ENCODE assay signal across 9 cellular contexts in genomic region chr13:40933508-40933907, GRCh38.
A peak's percentile ranks its signal among the peaks of the same experiment; 100 is the strongest.
DNase-seq lines count a peak whose midpoint lies in the region; ATAC-seq, FAIRE-seq and TF ChIP-seq lines count a peak whose summit lies in the region.
"Had no signal": no experiment of that assay in that cellular context is flagged by ENCODE, and none has a peak within 500 bp of the region (broad histone marks: within the 10 kb centered on the region; RNA-seq: fewer than 3 reads in every experiment).

No MANE protein-coding gene starts in this region.

- no peak overlapping the region for H3K14ac ChIP-seq in IMR-90 (replicated peaks; ENCODE audit: low read depth, low read length)

- no peak overlapping the region for H2AK5ac ChIP-seq in IMR-90 (ENCODE audit: low read depth, low read length)

- in situ Hi-C loops in IMR-90 (cut with MboI; ENCODE audit: low sequenced_read_pairs) = no loop called here

- 100% methylated on average over 1 of the region's 4 CpGs; no CpG with 5 or more reads in 1 of the 2 experiments for WGBS in IMR-90 (ENCODE audit: extremely low coverage in 2 of 2, insufficient read length in 1 of 2), 2 experiments

- H3K9me3 ChIP-seq in IMR-90 (ENCODE audit: control insufficient read depth, insufficient read depth, low read length) (no peaks in the 10 kb centered on the region), mucosa of descending colon (no peaks in the 10 kb centered on the region)

- no peak overlapping the region for H2AK9ac ChIP-seq in IMR-90 (replicated peaks; ENCODE audit: low read depth, low read length, poor library complexity)

- H2BK20ac ChIP-seq in IMR-90 (ENCODE audit: low read depth, low read length) = no peak overlapping the region

- H3K18ac ChIP-seq in IMR-90 (ENCODE audit: low read depth, low read length) = no peak overlapping the region

- no peaks in the 10 kb centered on the region for H3K4me1 ChIP-seq in IMR-90 (ENCODE audit: control insufficient read depth, insufficient read depth, low read length)
- H3K4me1 ChIP-seq in mucosa of descending colon (ENCODE audit: low read depth) = peaks cover 7% of the 10 kb centered on the region

- TF ChIP-seq CTCF in IMR-90 (conservative IDR thresholded peaks at IDR 0.05; ENCODE audit: low read depth, low read length) (no peak), mucosa of descending colon (IDR thresholded peaks at IDR 0.05) (no peak)

- no peak overlapping the region for H2BK5ac ChIP-seq in IMR-90 (ENCODE audit: low read depth, low read length, poor library complexity, severe bottlenecking)

- POLR2A ChIA-PET in IMR-90 (lab: Charles Lee; ENCODE audit: unreplicated experiment) = no interaction called here

- H4K91ac ChIP-seq in IMR-90 (ENCODE audit: insufficient read depth, low read depth, low read length) = no peak overlapping the region

- intact Hi-C loops in IMR-90 (cut with micrococcal nuclease) (no loop called here), mucosa of descending colon (cut with DNase I, micrococcal nuclease) (no loop called here), cardiac septum (cut with DNase I) (no loop called here)

- no peak overlapping the region for H4K8ac ChIP-seq in IMR-90 (ENCODE audit: low read depth in 2 of 2, low read length in 2 of 2)

- peak; percentile 15 for DNase-seq in GM18507 (ENCODE audit: extremely low spot score, insufficient read length, low read depth)
- no peak for DNase-seq in IMR-90
- DNase-seq in mucosa of descending colon = no peak
- no peak for DNase-seq in GF-D8 (lab: John Stamatoyannopoulos, UW)
- DNase-seq in SKM-1 treated with dmso at 0.1 percent for 144 hours (lab: John Stamatoyannopoulos, UW; ENCODE audit: unreplicated experiment) = no peak
- DNase-seq in kidney tubule cell (ENCODE audit: low spot score) = no peak
- no peak for DNase-seq in cardiac septum (ENCODE audit: low spot score)

- peaks cover 4% of the 10 kb centered on the region; the same call in 1 of the 2 replicates for H3K9me1 ChIP-seq in IMR-90 (ENCODE audit: insufficient read depth, low read length)

- no peak overlapping the region for H3K27ac ChIP-seq in IMR-90 (ENCODE audit: insufficient read depth, low read length)

- H3K36me3 ChIP-seq in IMR-90 (ENCODE audit: control insufficient read depth, insufficient read depth, low read length) (peaks cover 14% of the 10 kb centered on the region), mucosa of descending colon (ENCODE audit: low read depth) (peaks cover 6% of the 10 kb centered on the region)

- H4K20me1 ChIP-seq in IMR-90 (ENCODE audit: insufficient read depth, low read length) = no peaks in the 10 kb centered on the region

- H3K9ac ChIP-seq in IMR-90 (ENCODE audit: low read depth, low read length) = no peak overlapping the region

- H3K27me3 ChIP-seq in IMR-90 (ENCODE audit: control insufficient read depth, insufficient read depth, low read length) = no peaks in the 10 kb centered on the region

- no peak for TF ChIP-seq POLR2A in IMR-90 (IDR thresholded peaks at IDR 0.05; ENCODE audit: low read depth, low read length)

- TSS peak; percentile 77 for BruUV-seq in IMR-90 (replicated peaks; lab: Mats Ljungman, UMichigan)

- H4K5ac ChIP-seq in IMR-90 (ENCODE audit: low read depth, low read length) = no peak overlapping the region

- H2BK120ac ChIP-seq in IMR-90 (ENCODE audit: low read depth, low read length) = no peak overlapping the region

- H3K23ac ChIP-seq in IMR-90 (ENCODE audit: low read depth, low read length) = no peak overlapping the region

- H3K56ac ChIP-seq in IMR-90 (ENCODE audit: extremely low read depth, insufficient read depth, low read length) = no peak overlapping the region

- FAIRE-seq in GM18507 (lab: Jason Lieb, UNC) = peak; percentile 75
- FAIRE-seq: frontal cortex had no signal

- peaks cover 3 to 13% of the 10 kb centered on the region in 2 experiments; a peak in 2 of 4 replicates for H3K79me1 ChIP-seq in IMR-90 (ENCODE audit: low read depth in 1 of 2, low read length in 2 of 2)

- no peak overlapping the region for H2AFZ ChIP-seq in IMR-90 (replicated peaks; ENCODE audit: low read length, poor library complexity)

- no peak overlapping the region for H3K4me2 ChIP-seq in IMR-90 (ENCODE audit: low read depth, low read length)

- no peak for TF ChIP-seq RAD21 in IMR-90 (IDR thresholded peaks at IDR 0.05; ENCODE audit: low read length)

- H3K4me3 ChIP-seq in IMR-90 (ENCODE audit: insufficient read depth, low read depth, low read length) (no peak overlapping the region), mucosa of descending colon (no peak overlapping the region)

- peak; percentile 58 for ATAC-seq in GM21447 (IDR thresholded peaks at IDR 0.05; ENCODE audit: unreplicated experiment)
- ATAC-seq in IMR-90 (ENCODE audit: low read depth) = no peak
- ATAC-seq in mucosa of descending colon = peak; percentile 54

- dilution Hi-C loops in IMR-90 (cut with HindIII; ENCODE audit: low sequenced_read_pairs, unreplicated experiment) = no loop called here

- no peak overlapping the region for H3K4ac ChIP-seq in IMR-90 (ENCODE audit: low read depth, low read length)

- no peak overlapping the region for H2BK15ac ChIP-seq in IMR-90 (ENCODE audit: low read depth, low read length)

- CTCF ChIA-PET in IMR-90 (lab: Yijun Ruan, JAX) = interaction anchor here (0.6 kb wide), 1 partner anchor 35 kb away, joined by 3 read pairs; no protein-coding TSS in a partner anchor

TF ChIP-seq in IMR-90, 13 proteins besides CTCF, POLR2A, EP300 and RAD21:
- TF ChIP-seq CHD1 (IDR thresholded peaks at IDR 0.05; ENCODE audit: low read depth, low read length) (no peak), MAFK (IDR thresholded peaks at IDR 0.05; ENCODE audit: low read depth, low read length) (no peak), USF2 (IDR thresholded peaks at IDR 0.05; ENCODE audit: low read depth, low read length) (no peak), ELK1 (IDR thresholded peaks at IDR 0.05; ENCODE audit: borderline replicate concordance, low read depth, low read length) (no peak), RFX5 (IDR thresholded peaks at IDR 0.05; ENCODE audit: low read depth, low read length) (no peak), MAZ (IDR thresholded peaks at IDR 0.05; ENCODE audit: borderline replicate concordance, low read depth, low read length) (no peak), FOS (IDR thresholded peaks at IDR 0.05; ENCODE audit: low read depth, low read length) (no peak), CEBPB (IDR thresholded peaks at IDR 0.05; ENCODE audit: low read depth, low read length) (no peak), MXI1 (IDR thresholded peaks at IDR 0.05; ENCODE audit: borderline replicate concordance, low read depth, low read length) (no peak), RCOR1 (IDR thresholded peaks at IDR 0.05; ENCODE audit: insufficient replicate concordance, low read length) (no peak)
